In the genomic region with DNA sequence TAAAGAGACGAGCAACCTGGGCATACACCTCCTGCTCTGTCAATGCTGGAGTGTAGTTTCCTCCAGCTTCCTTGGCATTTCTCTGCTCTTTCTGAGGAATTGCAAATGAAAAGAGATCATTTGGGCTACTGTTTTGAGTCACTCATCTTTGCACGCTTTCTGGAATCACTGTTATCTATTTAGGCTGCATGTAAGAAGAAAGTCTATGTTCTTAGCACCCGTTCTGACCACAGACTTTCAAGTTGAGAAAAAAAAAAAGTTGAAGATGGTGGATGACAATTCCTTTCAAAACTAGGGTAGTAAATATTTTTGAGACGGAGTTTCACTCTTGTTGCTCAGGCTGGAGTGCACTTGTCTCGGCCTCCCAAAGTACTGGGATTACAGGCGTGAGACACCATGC, we compare ENCODE assay signal across 21 cellular contexts.
"Had no signal": no experiment of that assay in that cellular context is flagged by ENCODE, and none has a peak within 500 bp of the region (broad histone marks: within the 10 kb centered on the region; RNA-seq: fewer than 3 reads in every experiment).

No MANE protein-coding gene starts in this region.

- H3K27me3 ChIP-seq: esophagus squamous epithelium, gastroesophageal sphincter, pancreas, suprapubic skin, thyroid gland had no signal

- H3K9me3 ChIP-seq: esophagus squamous epithelium, gastroesophageal sphincter, mucosa of descending colon, pancreas, suprapubic skin, thyroid gland had no signal

- DNase-seq: dermis blood vessel endothelial cell; esophagus squamous epithelium; foreskin fibroblast; glutamatergic neuron; islet precursor cell; mammary epithelial cell; mucosa of descending colon; naive thymus-derived CD8-positive, alpha-beta T cell; occipital lobe; pancreas; right cardiac atrium; small intestine; stimulated activated CD4-positive, alpha-beta T cell treated with anti-CD3 and anti-CD28 coated beads, Interleukin-12 subunit alpha, Interleukin-12 subunit beta, amount 100 ng/mL, for 4 hours; stimulated activated naive CD8-positive, alpha-beta T cell treated with anti-CD3 and anti-CD28 coated beads, Interleukin-15, Interleukin-2, amounts not matched to agents 100 U/mL and 50 U/mL, for 24 hours; thyroid gland had no signal

- H3K9me3 Mint-ChIP-seq: naive thymus-derived CD8-positive, alpha-beta T cell; type B pancreatic cell had no signal

- H3K4me3 Mint-ChIP-seq: naive thymus-derived CD8-positive, alpha-beta T cell; type B pancreatic cell had no signal

- H3K4me3 ChIP-seq: esophagus squamous epithelium, gastroesophageal sphincter, mucosa of descending colon, pancreas, suprapubic skin, thyroid gland had no signal

- H3K27me3 Mint-ChIP-seq: naive thymus-derived CD8-positive, alpha-beta T cell; progenitor cell of endocrine pancreas; type B pancreatic cell had no signal

- ATAC-seq: gastroesophageal sphincter; left lobe of liver; mucosa of descending colon; naive thymus-derived CD8-positive, alpha-beta T cell; pancreas; right cardiac atrium; stimulated activated naive CD8-positive, alpha-beta T cell treated with anti-CD3 and anti-CD28 coated beads, Interleukin-15, Interleukin-2, amounts not matched to agents 100 U/mL and 50 U/mL, for 24 hours had no signal

- H3K27ac ChIP-seq: esophagus squamous epithelium, gastroesophageal sphincter, pancreas, suprapubic skin, thyroid gland had no signal

- H3K27ac Mint-ChIP-seq: type B pancreatic cell had no signal

- H3K4me1 ChIP-seq: esophagus squamous epithelium, gastroesophageal sphincter, pancreas, suprapubic skin, thyroid gland had no signal

- FAIRE-seq: pancreas, small intestine, urothelium cell line had no signal
